In the genomic region with DNA sequence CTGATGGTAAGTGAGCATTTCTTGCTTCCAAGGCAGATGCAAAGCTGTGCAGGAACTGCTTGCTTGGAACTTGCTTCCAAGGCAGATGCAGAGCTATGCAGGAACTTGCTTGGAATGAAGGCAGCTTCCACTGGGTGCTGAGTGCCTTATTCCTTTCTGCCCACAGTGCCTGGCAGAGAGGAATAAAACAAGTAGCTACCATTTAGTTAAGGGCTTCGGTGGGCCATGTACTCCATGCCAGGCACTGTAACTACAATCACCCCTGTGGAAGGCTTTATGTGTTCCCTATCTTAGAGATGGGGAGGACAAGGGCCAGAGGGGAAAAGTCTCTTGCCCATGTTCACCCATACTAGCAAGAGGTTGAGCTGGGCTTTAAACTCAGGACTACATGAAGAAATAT, we compare ENCODE assay signal across 26 cellular contexts. TPM values are rescaled to one million over a fixed set of nuclear protein-coding genes. Genes with fewer than 3 reads are reported as not detected.
"Had no signal": no experiment of that assay in that cellular context is flagged by ENCODE, and none has a peak within 500 bp of the region (broad histone marks: within the 10 kb centered on the region; RNA-seq: fewer than 3 reads in every experiment).

No MANE protein-coding gene starts in this region.

- H3K36me3 ChIP-seq: breast epithelium had no signal

- H3K27ac ChIP-seq: breast epithelium had no signal

- DNase-seq: activated CD4-positive, alpha-beta T cell treated with anti-CD3 and anti-CD28 coated beads for 48 hours; activated CD4-positive, alpha-beta T cell treated with anti-CD3 and anti-CD28 coated beads, Interleukin-2, amount 50 U/mL, for 4 hours; activated CD4-positive, CD25-positive, alpha-beta regulatory T cell treated with anti-CD3 and anti-CD28 coated beads, Interleukin-2, amount 50 U/mL, for 72 hours; activated CD8-positive, alpha-beta memory T cell treated with anti-CD3 and anti-CD28 coated beads, Interleukin-2, amount 50 U/mL, for 48 hours; activated CD8-positive, alpha-beta T cell treated with anti-CD3 and anti-CD28 coated beads, Interleukin-2, amount 10 ng/mL, durations not matched to agents 7 days and 5 days; activated naive CD4-positive, alpha-beta T cell treated with anti-CD3 and anti-CD28 coated beads, Interleukin-2, amount 50 U/mL, for 16 hours; activated T-cell treated with anti-CD3 and anti-CD28 coated beads, Interleukin-2, amount 50 U/mL, for 1 hour; aorta; Karpas-422; NCI-H1092; NCI-H1417; NCI-H1930; NCI-H2171; NCI-H2227 treated with DMSO at 0.1 percent for 48 hours; NCI-H526; NCI-H774; RPMI8226; SHP77; T-helper 17 cell; T-helper 9 cell had no signal

- H3K4me3 ChIP-seq: breast epithelium, K562 had no signal

- H3K27me3 ChIP-seq: breast epithelium had no signal

- H3K9me3 ChIP-seq: breast epithelium had no signal

- ATAC-seq: activated CD8-positive, alpha-beta T cell treated with anti-CD3 and anti-CD28 coated beads, Interleukin-2, amount 10 ng/mL, durations not matched to agents 7 days and 5 days; K562; T-helper 17 cell; WTC11 had no signal

- H3K4me1 ChIP-seq: breast epithelium had no signal

RNA-seq across cellular contexts. Expression of a gene that starts 8.3 kb away (rescaled TPM):
- total RNA-seq: activated CD8-positive, alpha-beta T cell treated with anti-CD3 and anti-CD28 coated beads, Interleukin-2, amount 10 ng/mL, durations not matched to agents 7 days and 5 days; K562; NCI-H460; OCI-LY7 had no signal
- polyA plus RNA-seq: K562 had no signal

RNA-seq across cellular contexts. Expression of a gene that starts 26.6 kb away (rescaled TPM):
- total RNA-seq: activated CD8-positive, alpha-beta T cell treated with anti-CD3 and anti-CD28 coated beads, Interleukin-2, amount 10 ng/mL, durations not matched to agents 7 days and 5 days; aorta; K562; NCI-H460; OCI-LY7; SK-MEL-5; T-helper 17 cell had no signal
- polyA plus RNA-seq: K562 had no signal
